In the genomic region with DNA sequence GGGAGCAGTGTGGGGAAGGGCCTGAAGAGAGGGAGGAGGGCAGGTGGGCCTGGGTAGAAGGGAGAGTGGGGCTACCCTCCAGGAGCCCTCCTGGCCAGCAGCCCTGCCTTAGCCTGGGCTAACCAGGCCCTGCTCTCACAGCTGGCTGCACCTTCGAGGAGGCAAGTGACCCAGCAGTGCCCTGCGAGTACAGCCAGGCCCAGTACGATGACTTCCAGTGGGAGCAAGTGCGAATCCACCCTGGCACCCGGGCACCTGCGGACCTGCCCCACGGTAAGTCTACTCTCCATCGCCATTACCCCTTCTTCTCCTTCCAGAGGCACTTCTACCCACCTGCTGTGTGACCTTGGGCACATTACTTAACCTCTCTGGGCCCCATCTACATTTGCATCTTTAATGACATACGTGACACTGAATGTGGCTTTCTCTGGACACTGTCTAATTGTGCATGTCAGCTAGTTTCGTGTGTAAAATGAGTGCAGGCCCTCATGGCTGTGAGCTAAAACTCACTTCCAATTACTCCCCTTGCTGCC, we compare ENCODE assay signal across 27 cellular contexts.
"Had no signal": no experiment of that assay in that cellular context is flagged by ENCODE, and none has a peak within 500 bp of the region (broad histone marks: within the 10 kb centered on the region; RNA-seq: fewer than 3 reads in every experiment).

No MANE protein-coding gene starts in this region.

- H3K27ac ChIP-seq: adrenal gland, SK-N-MC, VCaP had no signal

- H3K4me3 Mint-ChIP-seq: activated CD4-positive, alpha-beta memory T cell treated with anti-CD3 and anti-CD28 coated beads, Interleukin-2, amount 10 ng/mL, durations not matched to agents 7 days and 5 days; activated CD4-positive, alpha-beta T cell treated with anti-CD3 and anti-CD28 coated beads for 36 hours; activated naive CD8-positive, alpha-beta T cell treated with anti-CD3 and anti-CD28 coated beads, Interleukin-2, amount 10 ng/mL, durations not matched to agents 7 days and 5 days; T-cell had no signal

- H3K4me3 ChIP-seq: adrenal gland, SK-N-MC had no signal

- H3K27ac Mint-ChIP-seq: activated CD4-positive, alpha-beta memory T cell treated with anti-CD3 and anti-CD28 coated beads, Interleukin-2, amount 10 ng/mL, durations not matched to agents 7 days and 5 days; activated CD4-positive, alpha-beta T cell treated with anti-CD3 and anti-CD28 coated beads for 36 hours; activated naive CD8-positive, alpha-beta T cell treated with anti-CD3 and anti-CD28 coated beads, Interleukin-2, amount 10 ng/mL, durations not matched to agents 7 days and 5 days; T-cell had no signal

- H3K9me3 ChIP-seq: adrenal gland had no signal

- ATAC-seq: activated CD4-positive, alpha-beta T cell treated with anti-CD3 and anti-CD28 coated beads for 36 hours; Panc1; Right ventricle myocardium inferior; T-cell had no signal

- DNase-seq: activated CD4-positive, alpha-beta memory T cell treated with anti-CD3 and anti-CD28 coated beads, Interleukin-2, amount 10 ng/mL, durations not matched to agents 7 days and 5 days; activated CD4-positive, alpha-beta T cell treated with anti-CD3 and anti-CD28 coated beads for 36 hours; activated CD4-positive, alpha-beta T cell treated with anti-CD3 and anti-CD28 coated beads, Interleukin-2, amount 50 U/mL, for 1 hour; activated CD8-positive, alpha-beta memory T cell treated with anti-CD3 and anti-CD28 coated beads, Interleukin-2, amount 50 U/mL, for 4 hours; activated naive CD4-positive, alpha-beta T cell treated with anti-CD3 and anti-CD28 coated beads, Interleukin-2, amount 50 U/mL, for 16 hours; activated naive CD8-positive, alpha-beta T cell treated with anti-CD3 and anti-CD28 coated beads, Interleukin-2, amount 10 ng/mL, durations not matched to agents 7 days and 5 days; activated T-cell treated with anti-CD3 and anti-CD28 coated beads, Interleukin-2, amount 50 U/mL, for 1 hour; adrenal gland; anterior cingulate cortex; caudate nucleus; NCI-H1092; NCI-H1417; NCI-H1930; NCI-H2171; NCI-H226; NCI-H510A; NCI-H526 treated with DMSO at 0.1 percent for 48 hours; NCI-H82; OCI-M1; RPMI8226; T-cell; T-helper 2 cell; T1000 had no signal

- H3K36me3 ChIP-seq: adrenal gland had no signal

- H3K9me3 Mint-ChIP-seq: activated CD4-positive, alpha-beta memory T cell treated with anti-CD3 and anti-CD28 coated beads, Interleukin-2, amount 10 ng/mL, durations not matched to agents 7 days and 5 days; activated naive CD8-positive, alpha-beta T cell treated with anti-CD3 and anti-CD28 coated beads, Interleukin-2, amount 10 ng/mL, durations not matched to agents 7 days and 5 days; T-cell had no signal

- H3K36me3 Mint-ChIP-seq: activated naive CD8-positive, alpha-beta T cell treated with anti-CD3 and anti-CD28 coated beads, Interleukin-2, amount 10 ng/mL, durations not matched to agents 7 days and 5 days; T-cell had no signal
